In genomic region chr17:4105232-4105631, GRCh38 we compare ENCODE assay signal across 24 cellular contexts.
"Had no signal": no experiment of that assay in that cellular context is flagged by ENCODE, and none has a peak within 500 bp of the region (broad histone marks: within the 10 kb centered on the region; RNA-seq: fewer than 3 reads in every experiment).

No MANE protein-coding gene starts in this region.

- H3K27me3 ChIP-seq: adrenal gland, body of pancreas, breast epithelium, MG63, SJCRH30 had no signal

- ATAC-seq: activated CD8-positive, alpha-beta T cell treated with anti-CD3 and anti-CD28 coated beads for 36 hours; body of pancreas; Panc1 had no signal

- DNase-seq: activated CD4-positive, alpha-beta T cell treated with anti-CD3 and anti-CD28 coated beads, Interleukin-2, amount 10 ng/mL, durations not matched to agents 24 days and 14 days; activated CD4-positive, alpha-beta T cell treated with anti-CD3 and anti-CD28 coated beads, Interleukin-2, amount 50 U/mL, for 4 hours; activated CD8-positive, alpha-beta T cell treated with anti-CD3 and anti-CD28 coated beads for 36 hours; activated gamma-delta T cell; activated naive CD4-positive, alpha-beta T cell treated with Interleukin-2 at 50 U/mL for 16 hours; activated T-cell treated with anti-CD3 and anti-CD28 coated beads, Interleukin-2, amount 50 U/mL, for 24 hours; adrenal gland; Kasumi-1; KBM-7; MG63; NCI-H1048; NCI-H1105 treated with DMSO at 0.1 percent for 48 hours; NCI-H1436; NCI-H1694; NCI-H1930; NCI-H2081 treated with DMSO at 0.1 percent for 48 hours; NCI-H345; NCI-H524 treated with DMSO at 0.1 percent for 48 hours; SHP77; SJCRH30 had no signal

- H3K27ac ChIP-seq: adrenal gland, body of pancreas, breast epithelium, SJCRH30, SK-N-MC had no signal

- H3K4me3 ChIP-seq: adrenal gland, body of pancreas, breast epithelium, MG63, SJCRH30, SK-N-MC had no signal

- H3K9me3 ChIP-seq: adrenal gland, body of pancreas, breast epithelium, MG63, SJCRH30 had no signal

- H3K4me1 ChIP-seq: breast epithelium, SJCRH30 had no signal
